Comparison of ENCODE assay signal across 23 cellular contexts in the genomic region with DNA sequence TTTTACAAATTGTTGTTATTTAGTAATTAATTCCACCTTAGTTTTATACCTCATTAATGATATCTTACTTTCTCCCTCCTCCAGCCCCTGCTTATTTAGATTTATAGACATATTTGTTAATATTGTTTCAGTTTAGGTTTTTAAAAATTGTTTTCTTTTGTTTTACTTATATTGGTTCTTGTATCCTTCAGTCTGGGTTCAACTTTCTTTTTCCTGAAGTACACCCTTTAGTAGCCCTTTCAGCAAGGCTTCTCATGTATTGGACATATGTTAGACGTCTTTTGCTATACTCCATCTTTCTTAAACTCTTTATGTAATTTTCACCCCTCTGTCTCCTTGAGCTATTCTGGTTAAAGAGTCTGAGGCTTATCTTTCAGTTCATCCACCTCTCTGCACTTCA.
"Had no signal": no experiment of that assay in that cellular context is flagged by ENCODE, and none has a peak within 500 bp of the region (broad histone marks: within the 10 kb centered on the region; RNA-seq: fewer than 3 reads in every experiment).

No MANE protein-coding gene starts in this region.

- H3K9me3 ChIP-seq: colonic mucosa, esophagus squamous epithelium, gastrocnemius medialis had no signal

- DNase-seq: colonic mucosa; cortex of kidney; dermis blood vessel endothelial cell; dorsolateral prefrontal cortex; effector CD4-positive, alpha-beta T cell; effector CD8-positive, alpha-beta T cell; effector memory CD4-positive, alpha-beta T cell; effector memory CD8-positive, alpha-beta T cell; endodermal cell; erythroblast; esophagus squamous epithelium; foreskin fibroblast; foreskin keratinocyte; foreskin melanocyte; gastrocnemius medialis; glutamatergic neuron; head of caudate nucleus; heart left ventricle; heart right ventricle had no signal

- H3K27ac ChIP-seq: colonic mucosa, coronary artery, dorsolateral prefrontal cortex, epithelial cell of prostate, esophagus muscularis mucosa, esophagus squamous epithelium, foreskin keratinocyte, gastrocnemius medialis, gastroesophageal sphincter, heart left ventricle, heart right ventricle had no signal

- H3K4me3 ChIP-seq: colonic mucosa, coronary artery, dorsolateral prefrontal cortex, esophagus muscularis mucosa, esophagus squamous epithelium, gastrocnemius medialis, gastroesophageal sphincter, heart left ventricle, heart right ventricle had no signal

- H3K36me3 ChIP-seq: colonic mucosa, esophagus muscularis mucosa, esophagus squamous epithelium, gastrocnemius medialis, gastroesophageal sphincter, heart left ventricle, heart right ventricle had no signal

- H3K4me1 ChIP-seq: colonic mucosa, esophagus muscularis mucosa, esophagus squamous epithelium, foreskin keratinocyte, gastrocnemius medialis, gastroesophageal sphincter, heart left ventricle, heart right ventricle had no signal
